8 cellular contexts compared by ENCODE assay signal in genomic region chr11:58578136-58578634, GRCh38. TPM values are rescaled to one million over a fixed set of nuclear protein-coding genes. Genes with fewer than 3 reads are reported as not detected.
DNase-seq lines count a peak whose midpoint lies in the region; ATAC-seq and FAIRE-seq lines count a peak whose summit lies in the region.

No MANE protein-coding gene starts in this region.

- peaks cover 50 to 63% of the 10 kb centered on the region in 2 donors for H3K4me1 Mint-ChIP-seq in effector memory CD8-positive, alpha-beta T cell (ENCODE audit: low read depth in 2 of 2)

- no peak for ATAC-seq in effector memory CD8-positive, alpha-beta T cell (replicated peaks)
- ATAC-seq in HG03139 (IDR thresholded peaks at IDR 0.05; ENCODE audit: unreplicated experiment) = no peak

- H3K36me3 Mint-ChIP-seq in effector memory CD8-positive, alpha-beta T cell (ENCODE audit: insufficient read depth) = peaks cover 63% of the 10 kb centered on the region

- H3K27me3 Mint-ChIP-seq in effector memory CD8-positive, alpha-beta T cell = no peaks in the 10 kb centered on the region

- H3K27ac Mint-ChIP-seq in effector memory CD8-positive, alpha-beta T cell = peak overlapping the region; percentile 100

- FAIRE-seq in HTR-8/SVneo (lab: Jason Lieb, UNC) = peak; percentile 90

- peak overlapping the region; percentile 90 to 92 for H3K4me3 Mint-ChIP-seq in effector memory CD8-positive, alpha-beta T cell

- DNase-seq in DMS53 (lab: John Stamatoyannopoulos, UW) (peak; percentile 91), HTR-8/SVneo (ENCODE audit: insufficient read length, low spot score) (peak; percentile 83), NOMO-1 (lab: John Stamatoyannopoulos, UW; ENCODE audit: unreplicated experiment in 2 of 2) (peak; percentile 97), lung microvascular endothelial cell (ENCODE audit: low read depth in 2 of 2) (peak; percentile 97 to 99)
- DNase-seq in activated CD8-positive, alpha-beta memory T cell treated with anti-CD3 and anti-CD28 coated beads, Interleukin-2, amount 50 U/mL, for 1 hour (ENCODE audit: extremely low read depth) = peak; percentile 90
- peak; percentile 89 to 91 (median 90) for DNase-seq in effector memory CD8-positive, alpha-beta T cell
- DNase-seq in stimulated activated CD4-positive, alpha-beta T cell treated with anti-CD3 and anti-CD28 coated beads, TNF-alpha, amount 100 ng/mL, for 4 hours (ENCODE audit: low read depth in 3 of 3) = peak; percentile 82 to 92 (median 85)

- H3K9me3 Mint-ChIP-seq in effector memory CD8-positive, alpha-beta T cell = no peaks in the 10 kb centered on the region

RNA-seq across cellular contexts. Expression of gene ZFP91, which starts 0.7 kb away (rescaled TPM):
- 28.1 and 34.3 TPM in 2 replicates for total RNA-seq in lung microvascular endothelial cell

RNA-seq across cellular contexts. Expression of gene LPXN, which starts 2.5 kb away (rescaled TPM):
- total RNA-seq in lung microvascular endothelial cell = 2.0 and 3.1 TPM in 2 replicates

RNA-seq across cellular contexts. Expression of gene CNTF, which starts 44.3 kb away (rescaled TPM):
- 0.99 and 1.1 TPM in 2 replicates for total RNA-seq in lung microvascular endothelial cell
